Comparison of ENCODE assay signal across 1 cellular context in genomic region chr2:177680866-177681358, GRCh38.
TF ChIP-seq lines count a peak whose summit lies in the region.

No MANE protein-coding gene starts in this region.

TF ChIP-seq in HEK293, 187 proteins besides CTCF, POLR2A, EP300 and RAD21 (continued from another document):
- TF ChIP-seq ZNF10 (tag by site-specific recombination; IDR thresholded peaks at IDR 0.05) (no peak), ZNF513 (tag by site-specific recombination; IDR thresholded peaks at IDR 0.05) (no peak), ZNF558 (tag by site-specific recombination; IDR thresholded peaks at IDR 0.05) (no peak)
